ENCODE assay signal across 2 cellular contexts in the genomic region with DNA sequence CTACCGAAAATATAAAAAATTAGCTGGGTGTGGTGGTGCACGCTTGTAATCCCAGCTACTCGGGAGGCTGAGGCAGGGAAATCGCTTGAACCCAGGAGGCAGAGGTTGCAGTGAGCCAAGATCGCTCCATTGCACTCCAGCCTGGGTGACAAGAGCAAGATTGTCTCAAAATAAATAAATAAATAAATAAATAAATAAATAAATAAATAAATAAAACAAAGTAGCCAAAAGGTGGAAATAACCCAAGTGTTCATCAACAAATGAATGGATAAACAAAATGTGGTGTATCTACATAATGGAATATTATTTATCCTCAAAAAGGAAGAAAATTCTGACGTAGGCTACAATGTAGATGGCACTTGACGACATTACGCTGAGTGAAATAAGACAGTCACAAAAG. TPM values are rescaled to one million over a fixed set of nuclear protein-coding genes. Genes with fewer than 3 reads are reported as not detected.
"Had no signal": no experiment of that assay in that cellular context is flagged by ENCODE, and none has a peak within 500 bp of the region (broad histone marks: within the 10 kb centered on the region; RNA-seq: fewer than 3 reads in every experiment).

No MANE protein-coding gene starts in this region.

RNA-seq across cellular contexts. Expression of gene TRIM67, which starts 29.3 kb away (rescaled TPM):
- polyA plus RNA-seq: GM23248, GM23338 had no signal
